Comparison of ENCODE assay signal across 17 cellular contexts in the genomic region with DNA sequence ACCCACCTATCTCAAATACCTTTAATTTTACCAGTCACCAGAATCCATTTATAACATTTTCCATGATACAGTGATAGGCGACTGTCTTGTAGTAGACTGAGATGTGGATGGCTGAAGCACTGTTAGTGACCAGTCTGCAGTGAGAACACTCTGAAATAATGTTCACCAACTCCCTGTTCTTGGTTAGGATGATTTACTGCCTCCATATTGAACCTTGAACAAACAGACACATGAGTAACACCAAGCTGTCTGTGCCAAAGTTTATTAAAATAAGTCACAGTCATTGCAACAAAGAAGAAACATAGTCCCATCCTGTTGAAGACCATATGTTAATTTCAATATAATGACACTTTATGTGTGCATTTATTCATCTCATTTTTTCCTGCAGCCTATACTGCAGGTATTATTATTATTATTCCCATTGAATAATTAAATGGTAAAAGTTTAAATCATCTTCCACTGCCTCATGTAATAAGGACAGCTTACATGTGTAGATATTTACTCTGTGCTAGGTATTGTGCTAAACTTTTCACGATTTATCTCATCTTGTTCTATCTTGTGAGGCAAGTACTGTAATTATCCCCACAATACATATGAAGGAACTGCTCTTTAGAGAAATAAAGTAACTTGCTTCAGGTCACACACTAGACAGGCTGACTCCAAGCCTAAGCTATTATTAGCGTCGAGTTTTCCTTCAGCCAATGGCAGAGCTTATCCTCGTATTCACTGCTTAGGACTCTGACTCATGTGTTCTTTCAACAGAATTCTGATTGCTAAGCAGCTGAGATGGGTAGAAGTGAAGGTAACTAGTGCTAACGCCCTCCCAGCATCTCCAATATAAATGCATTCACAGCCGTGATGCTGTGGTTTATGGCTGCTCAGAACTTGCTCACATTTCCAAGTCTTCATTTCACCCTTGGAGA.
DNase-seq lines count a peak whose midpoint lies in the region; ATAC-seq lines count a peak whose summit lies in the region.
"Had no signal": no experiment of that assay in that cellular context is flagged by ENCODE, and none has a peak within 500 bp of the region (broad histone marks: within the 10 kb centered on the region; RNA-seq: fewer than 3 reads in every experiment).

No MANE protein-coding gene starts in this region.

- DNase-seq in DMS 273 (lab: John Stamatoyannopoulos, UW; ENCODE audit: unreplicated experiment), result peak; percentile 5
- DNase-seq in DMS 273 treated with DMSO at 0.1 percent for 48 hours (lab: John Stamatoyannopoulos, UW), result no peak
- peak; percentile 65 for DNase-seq in M059J (ENCODE audit: low read depth)
- peak; percentile 44 for DNase-seq in skeletal muscle cell (ENCODE audit: low read depth)
- no peak for DNase-seq in activated CD4-positive, CD25-positive, alpha-beta regulatory T cell treated with anti-CD3 and anti-CD28 coated beads, Interleukin-2, amount 50 U/mL, for 72 hours
- DNase-seq in HuH-7 (ENCODE audit: low spot score), result no peak
- DNase-seq: 8988T; activated CD4-positive, alpha-beta T cell treated with anti-CD3 and anti-CD28 coated beads for 4 hours; activated T-cell treated with anti-CD3 and anti-CD28 coated beads, Interleukin-2, amount 50 U/mL, for 48 hours; dorsolateral prefrontal cortex; natural killer cell; NCI-H146; NK-92 treated with Interleukin-12 subunit alpha and Interleukin-12 subunit beta, amount 100 ng/mL, for 24 hours had no signal

- no peak overlapping the region for H3K4me3 ChIP-seq in skeletal muscle cell (ENCODE audit: low read depth, low read length)
- H3K4me3 ChIP-seq: adrenal gland, dorsolateral prefrontal cortex had no signal

- ATAC-seq in esophagus mucosa, result peak; percentile 28
- ATAC-seq in HG03520 (IDR thresholded peaks at IDR 0.05; ENCODE audit: unreplicated experiment), result no peak
- ATAC-seq: natural killer cell, sciatic nerve had no signal

Comparison
In these comparisons a context has a peak if more than half of its experiments do, and no peak if none do; other contexts are left out.
1. DNase-seq: peak in DMS 273 (single experiment), M059J (single experiment) and skeletal muscle cell (single experiment); none in DMS 273 treated with DMSO at 0.1 percent for 48 hours (single experiment), activated CD4-positive, CD25-positive, alpha-beta regulatory T cell treated with anti-CD3 and anti-CD28 coated beads, Interleukin-2, amount 50 U/mL, for 72 hours (single experiment) and HuH-7 (single experiment).